9 cellular contexts compared by ENCODE assay signal in the genomic region with DNA sequence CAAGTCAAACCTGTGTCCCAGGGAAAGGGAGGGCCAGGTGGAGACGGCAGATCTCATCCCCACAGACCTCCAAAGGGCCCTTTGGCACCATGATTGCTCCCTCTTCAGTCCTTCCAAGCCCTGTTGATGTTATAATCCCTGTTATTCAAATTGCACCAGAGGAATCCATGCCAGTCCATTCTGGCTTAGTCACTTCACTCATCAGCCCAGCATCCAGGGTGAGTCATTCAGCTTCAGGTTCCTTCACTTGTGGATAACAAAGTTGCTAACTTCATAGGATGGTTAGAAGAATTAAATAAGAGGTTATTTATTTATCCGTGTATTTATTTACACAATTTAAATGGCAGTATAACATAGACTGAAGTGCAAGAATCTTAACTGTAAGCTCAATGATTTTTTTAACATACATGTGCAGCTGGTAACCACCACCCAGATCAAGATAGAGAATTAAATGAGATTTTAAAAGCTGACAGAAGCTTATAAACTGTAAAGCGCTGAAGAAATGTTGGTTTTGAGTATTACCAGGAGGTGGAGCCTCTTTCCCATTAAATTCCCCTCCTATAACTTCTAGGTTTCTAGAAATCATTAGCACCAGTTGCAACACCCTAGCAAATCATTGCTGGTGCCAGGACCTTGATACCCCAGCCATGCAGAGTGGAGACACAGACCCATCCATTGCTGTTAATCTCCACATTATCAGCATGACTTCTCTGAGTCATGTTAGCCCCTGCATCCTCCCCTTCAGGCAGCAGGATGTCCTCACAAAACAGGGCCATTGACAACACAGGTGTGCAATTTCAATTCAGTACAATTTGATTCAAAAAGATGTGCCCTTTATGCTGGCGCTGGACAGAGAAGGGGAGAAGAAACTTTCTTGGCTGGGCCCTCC.
A peak's percentile ranks its signal among the peaks of the same experiment; 100 is the strongest.
DNase-seq lines count a peak whose midpoint lies in the region; ATAC-seq, FAIRE-seq and TF ChIP-seq lines count a peak whose summit lies in the region.
"Had no signal": no experiment of that assay in that cellular context is flagged by ENCODE, and none has a peak within 500 bp of the region (broad histone marks: within the 10 kb centered on the region; RNA-seq: fewer than 3 reads in every experiment).

No MANE protein-coding gene starts in this region.

- TF ChIP-seq EP300 in H1 (IDR thresholded peaks at IDR 0.05; ENCODE audit: borderline replicate concordance in 1 of 2, low read depth in 2 of 2, low read length in 2 of 2), result no peak

- no peak overlapping the region for H4K8ac ChIP-seq in H1 (ENCODE audit: extremely low read depth, insufficient read depth, low read length)

- no peak overlapping the region for H4K5ac ChIP-seq in H1 (ENCODE audit: insufficient read length, low read depth, low read length)

- CTCF ChIA-PET in H1 (lab: Charles Lee; ENCODE audit: partially characterized antibody), result interaction anchor here (0.7 to 2.0 kb wide), 10 partner anchors 10 to 576 kb away, joined by 3 to 6 read pairs (median 3); no protein-coding TSS in a partner anchor

- no peak overlapping the region for H2AK5ac ChIP-seq in H1 (ENCODE audit: low read depth, low read length)

- no peak overlapping the region for H2AFZ ChIP-seq in H1 (ENCODE audit: low read length)

- peak; percentile 68 to 70 for TF ChIP-seq RAD21 in H1 (IDR thresholded peaks at IDR 0.05 in 1 of 2, conservative IDR thresholded peaks at IDR 0.05 in 1 of 2; ENCODE audit: low read depth in 2 of 2, low read length in 2 of 2)

- H2BK5ac ChIP-seq in H1 (ENCODE audit: low read depth, low read length), result peak overlapping the region; percentile 17; the same call in 1 of the 2 replicates

- H3K4me3 ChIP-seq in H1 (ENCODE audit: extremely low read depth in 1 of 4, insufficient read depth in 2 of 4, low read depth in 3 of 4, low read length in 4 of 4), result no peak overlapping the region
- H3K4me3 ChIP-seq in skeletal muscle cell (ENCODE audit: low read depth, low read length), result no peak overlapping the region
- no peak overlapping the region for H3K4me3 ChIP-seq in uterus

- H3K4me1 ChIP-seq in H1 (replicated peaks in 1 of 4; ENCODE audit: control insufficient read depth in 3 of 4, insufficient read depth in 4 of 4, low read length in 3 of 4) (peaks cover 0 to 10% (median 5%) of the 10 kb centered on the region in 4 experiments), uterus (no peaks in the 10 kb centered on the region)

- DNase-seq in NCI-H2196 (lab: John Stamatoyannopoulos, UW; ENCODE audit: unreplicated experiment) (peak; percentile 5), NCI-H2196 treated with DMSO at 0.1 percent for 48 hours (lab: John Stamatoyannopoulos, UW; ENCODE audit: unreplicated experiment) (no peak), NCI-H524 treated with DMSO at 0.1 percent for 48 hours (lab: John Stamatoyannopoulos, UW) (peak; percentile 15), H1 (ENCODE audit: low read depth in 1 of 2, low spot score in 2 of 2) (no peak), skeletal muscle cell (ENCODE audit: low read depth) (peak; percentile 41), uterus (no peak)
- DNase-seq in stimulated activated naive CD4-positive, alpha-beta T cell (lab: John Stamatoyannopoulos, UW), result no peak
- DNase-seq: CD8-positive, alpha-beta T cell had no signal

- ATAC-seq in GM18873 (IDR thresholded peaks at IDR 0.05; ENCODE audit: low FRiP score, unreplicated experiment), result no peak
- ATAC-seq: CD8-positive, alpha-beta T cell had no signal

- POLR2A ChIA-PET in H1 (lab: Charles Lee; ENCODE audit: partially characterized antibody), result no interaction called here

- H3K36me3 ChIP-seq in H1 (ENCODE audit: control insufficient read depth in 2 of 4, insufficient read depth in 4 of 4, low read length in 3 of 4) (no peaks in the 10 kb centered on the region), uterus (no peaks in the 10 kb centered on the region)

- H2BK15ac ChIP-seq in H1 (ENCODE audit: low read length), result no peak overlapping the region

- H3K79me1 ChIP-seq in H1 (ENCODE audit: low read depth, low read length), result no peaks in the 10 kb centered on the region

- no peak overlapping the region for H3K4me2 ChIP-seq in H1 (ENCODE audit: insufficient read depth in 1 of 2, low read depth in 2 of 2, low read length in 2 of 2)

- H3K23me2 ChIP-seq in H1 (ENCODE audit: low read depth, low read length), result no peaks in the 10 kb centered on the region; the same call in 1 of the 2 replicates

- no peak overlapping the region for H3K56ac ChIP-seq in H1 (replicated peaks; ENCODE audit: insufficient read length, low read depth, low read length)

- H3K14ac ChIP-seq in H1 (ENCODE audit: insufficient read length), result no peak overlapping the region

- no peak overlapping the region for H3K18ac ChIP-seq in H1 (ENCODE audit: extremely low read depth, low read length)

- no peak overlapping the region for H3K23ac ChIP-seq in H1 (ENCODE audit: insufficient read length)

- peak overlapping the region; percentile 78 for H2BK12ac ChIP-seq in H1 (ENCODE audit: low read depth, low read length)

- no peak overlapping the region for H4K91ac ChIP-seq in H1 (replicated peaks; ENCODE audit: insufficient read length, low read length)

- TF ChIP-seq POLR2A in H1 (IDR thresholded peaks at IDR 0.05; ENCODE audit: control extremely low read depth in 1 of 2, low read depth in 2 of 2, low read length in 2 of 2), result no peak
- TF ChIP-seq POLR2A in uterus (IDR thresholded peaks at IDR 0.05), result no peak

- H3K79me2 ChIP-seq in H1 (ENCODE audit: control insufficient read depth in 1 of 2, insufficient read depth in 2 of 2, low read length in 2 of 2), result no peaks in the 10 kb centered on the region

- TF ChIP-seq CTCF in H1 (IDR thresholded peaks at IDR 0.05; ENCODE audit: control extremely low read depth in 1 of 3, insufficient read depth in 1 of 3, low read depth in 1 of 3, low read length in 3 of 3), result peak in 2 of 3 experiments; percentile 17 to 25; a peak in 2 of 4 replicates
- TF ChIP-seq CTCF in uterus (IDR thresholded peaks at IDR 0.05), result no peak

- 75% methylated on average over 4 of the region's 4 CpGs; no CpG with 5 or more reads in 1 of the 2 experiments for WGBS in H1 (ENCODE audit: extremely low coverage in 1 of 2, insufficient coverage in 1 of 2, insufficient read length in 1 of 2, insufficient replicate concordance in 2 of 2, low coverage in 1 of 2, low lambda C conversion rate in 2 of 2, missing lambda C conversion rate in 1 of 2), 2 experiments

- H2BK120ac ChIP-seq in H1 (replicated peaks; ENCODE audit: low read depth, low read length), result no peak overlapping the region

- H3K4ac ChIP-seq in H1 (replicated peaks; ENCODE audit: insufficient read length, low read depth, low read length), result no peak overlapping the region

- FAIRE-seq in H1 (lab: Jason Lieb, UNC), result peak; percentile 50

- H3K9me3 ChIP-seq in H1 (ENCODE audit: insufficient read depth in 2 of 2, low read depth in 1 of 2, low read length in 1 of 2), result no peaks in the 10 kb centered on the region
- no peaks in the 10 kb centered on the region for H3K9me3 ChIP-seq in uterus

- no peak overlapping the region for H3K27ac ChIP-seq in H1 (ENCODE audit: low read depth, low read length)
- H3K27ac ChIP-seq in uterus, result no peak overlapping the region

- H4K20me1 ChIP-seq in H1 (replicated peaks in 1 of 2; ENCODE audit: control insufficient read depth in 1 of 2, insufficient read depth in 2 of 2, low read length in 2 of 2), result no peaks in the 10 kb centered on the region

- H2BK20ac ChIP-seq in H1 (ENCODE audit: low read length), result peak overlapping the region; percentile 22; the same call in 1 of the 2 replicates

- H3K27me3 ChIP-seq in H1 (replicated peaks in 1 of 4; ENCODE audit: control insufficient read depth in 3 of 4, extremely low read depth in 1 of 4, insufficient read depth in 3 of 4, low read length in 3 of 4), result no peaks in the 10 kb centered on the region
- H3K27me3 ChIP-seq in uterus, result no peaks in the 10 kb centered on the region

- intact Hi-C loops in uterus (cut with DNase I; ENCODE audit: low total_unique reads), result no loop called here

- no peak overlapping the region for H3K9ac ChIP-seq in H1 (replicated peaks in 1 of 4; ENCODE audit: extremely low read depth in 1 of 4, low read depth in 3 of 4, low read length in 3 of 4)

TF ChIP-seq in H1, 55 proteins besides CTCF, POLR2A, EP300 and RAD21:
- no peak for TF ChIP-seq MAFK (IDR thresholded peaks at IDR 0.05; ENCODE audit: low read depth, low read length)
- peak; percentile 27; the same call in 1 of the 2 replicates for TF ChIP-seq CEBPB (IDR thresholded peaks at IDR 0.05; ENCODE audit: low read depth, low read length)
TF ChIP-seq in H1: peak in this region for 1.

Comparison
In these comparisons a context has a peak if more than half of its experiments do, and no peak if none do; other contexts are left out.
1. DNase-seq: peak in NCI-H2196 (single experiment), NCI-H524 treated with DMSO at 0.1 percent for 48 hours (single experiment) and skeletal muscle cell (single experiment); none in NCI-H2196 treated with DMSO at 0.1 percent for 48 hours (single experiment), H1 (0 of 2), stimulated activated naive CD4-positive, alpha-beta T cell (0 of 6) and uterus (0 of 2).
2. CTCF ChIP-seq: peak in H1 (2 of 3); none in uterus (0 of 4).